Comparison of ENCODE assay signal across 19 cellular contexts in genomic region chr4:970046-970745, GRCh38. TPM values are rescaled to one million over a fixed set of nuclear protein-coding genes. Genes with fewer than 3 reads are reported as not detected.
A peak's percentile ranks its signal among the peaks of the same experiment; 100 is the strongest.
DNase-seq lines count a peak whose midpoint lies in the region; ATAC-seq lines count a peak whose summit lies in the region.
"Had no signal": no experiment of that assay in that cellular context is flagged by ENCODE, and none has a peak within 500 bp of the region (broad histone marks: within the 10 kb centered on the region; RNA-seq: fewer than 3 reads in every experiment).

No MANE protein-coding gene starts in this region.

- H3K27me3 ChIP-seq in mesendoderm (ENCODE audit: insufficient read depth, low read length, poor library complexity) (peaks cover 5% of the 10 kb centered on the region), aorta (ENCODE audit: control insufficient read depth in 1 of 2, insufficient read depth in 2 of 2, low read length in 1 of 2) (no peaks in the 10 kb centered on the region)
- H3K27me3 ChIP-seq in effector memory CD4-positive, alpha-beta T cell (replicated peaks; ENCODE audit: control insufficient read depth, insufficient read depth, low read length, poor library complexity, severe bottlenecking) = no peaks in the 10 kb centered on the region
- H3K27me3 ChIP-seq: MG63 had no signal

- ATAC-seq in stimulated activated naive CD8-positive, alpha-beta T cell treated with anti-CD3 and anti-CD28 coated beads, Interleukin-15, Interleukin-2, amounts not matched to agents 100 U/mL and 50 U/mL, for 24 hours = no peak
- ATAC-seq in aorta (ENCODE audit: low FRiP score) = no peak
- ATAC-seq: heart right ventricle had no signal

- H2BK15ac ChIP-seq in mesendoderm (replicated peaks; ENCODE audit: low read depth) = no peak overlapping the region

- H3K4me1 ChIP-seq in mesendoderm (ENCODE audit: control insufficient read depth, low read depth, low read length) = peaks cover 12% of the 10 kb centered on the region
- peaks cover 18% of the 10 kb centered on the region for H3K4me1 ChIP-seq in effector memory CD4-positive, alpha-beta T cell (ENCODE audit: control insufficient read depth, insufficient read depth, low read length, poor library complexity, severe bottlenecking)
- H3K4me1 ChIP-seq in aorta (ENCODE audit: control insufficient read depth in 1 of 2, insufficient read depth in 2 of 2, low read length in 2 of 2) = no peaks in the 10 kb centered on the region

- H3K27ac ChIP-seq in mesendoderm (ENCODE audit: low read depth, low read length) (no peak overlapping the region), aorta (ENCODE audit: low read depth in 1 of 2, low read length in 2 of 2) (no peak overlapping the region)
- no peak overlapping the region for H3K27ac ChIP-seq in effector memory CD4-positive, alpha-beta T cell (ENCODE audit: insufficient read depth, low read length, poor library complexity, severe bottlenecking)
- H3K27ac ChIP-seq: cardiac muscle cell, heart right ventricle had no signal

- no peaks in the 10 kb centered on the region for H3K79me2 ChIP-seq in mesendoderm (ENCODE audit: control insufficient read depth, insufficient read depth, low read length)

- H3K36me3 ChIP-seq in mesendoderm (ENCODE audit: control insufficient read depth, insufficient read depth, low read length) (no peaks in the 10 kb centered on the region), aorta (ENCODE audit: control insufficient read depth in 1 of 2, insufficient read depth in 2 of 2, low read length in 1 of 2) (no peaks in the 10 kb centered on the region)
- peaks cover 7% of the 10 kb centered on the region for H3K36me3 ChIP-seq in effector memory CD4-positive, alpha-beta T cell (ENCODE audit: control insufficient read depth, insufficient read depth, low read length)
- H3K36me3 ChIP-seq: cardiac muscle cell, MG63 had no signal

- H3K4me2 ChIP-seq in mesendoderm (ENCODE audit: low read length) = no peak overlapping the region

- no peak overlapping the region for H2BK120ac ChIP-seq in mesendoderm (ENCODE audit: low read depth, low read length)

- H3K79me1 ChIP-seq in mesendoderm (ENCODE audit: low read length) = no peaks in the 10 kb centered on the region

- H3K4me3 Mint-ChIP-seq in stimulated activated naive CD8-positive, alpha-beta T cell treated with anti-CD3 and anti-CD28 coated beads, Interleukin-15, Interleukin-2, amounts not matched to agents 100 ng/mL and 50 ng/mL, for 24 hours = peak overlapping the region; percentile 28
- H3K4me3 Mint-ChIP-seq: T-helper 1 cell treated with Interleukin-12 subunit alpha and Interleukin-12 subunit beta and Interleukin-4 antibody, amounts not matched to agents 30 μg/mL and 1 μg/mL, for 36 hours had no signal

- H4K8ac ChIP-seq in mesendoderm (ENCODE audit: low read depth, low read length) = no peak overlapping the region

- H3K9ac ChIP-seq in mesendoderm (ENCODE audit: low read length) = no peak overlapping the region

- intact Hi-C loops in aorta (cut with DNase I) = loop anchor here in 1 of 2 donors (5.0 kb wide), 1 partner anchor 38 kb away; the partner anchor contains the start of genes GAK and TMEM175

- no peaks in the 10 kb centered on the region for H3K27me3 Mint-ChIP-seq in stimulated activated naive CD8-positive, alpha-beta T cell treated with anti-CD3 and anti-CD28 coated beads, Interleukin-15, Interleukin-2, amounts not matched to agents 100 ng/mL and 50 ng/mL, for 24 hours
- H3K27me3 Mint-ChIP-seq: activated naive CD8-positive, alpha-beta T cell treated with anti-CD3 and anti-CD28 coated beads, Interleukin-2, amount 10 ng/mL, durations not matched to agents 7 days and 5 days had no signal

- DNase-seq in stimulated activated naive CD8-positive, alpha-beta T cell treated with anti-CD3 and anti-CD28 coated beads, Interleukin-15, Interleukin-2, amounts not matched to agents 100 U/mL and 50 U/mL, for 24 hours = no peak
- DNase-seq in activated gamma-delta T cell treated with Interleukin-2 at 50 U/mL for 16 hours (peak; percentile 69), mesendoderm (peak; percentile 72), aorta (no peak), NCI-H1092 treated with DMSO at 0.1 percent for 48 hours (lab: John Stamatoyannopoulos, UW) (no peak), kidney glomerular epithelial cell (lab: John Stamatoyannopoulos, UW) (no peak)
- DNase-seq in effector memory CD4-positive, alpha-beta T cell = no peak
- DNase-seq: activated naive CD8-positive, alpha-beta T cell treated with anti-CD3 and anti-CD28 coated beads, Interleukin-2, amount 10 ng/mL, durations not matched to agents 7 days and 5 days; COR-L47; heart right ventricle; mammary epithelial cell; MG63; NCI-H1694 treated with DMSO at 0.1 percent for 48 hours; NCI-H345; retina; SIG-M5 had no signal

- no peak overlapping the region for H3K27ac Mint-ChIP-seq in stimulated activated naive CD8-positive, alpha-beta T cell treated with anti-CD3 and anti-CD28 coated beads, Interleukin-15, Interleukin-2, amounts not matched to agents 100 ng/mL and 50 ng/mL, for 24 hours
- H3K27ac Mint-ChIP-seq: activated naive CD8-positive, alpha-beta T cell treated with anti-CD3 and anti-CD28 coated beads, Interleukin-2, amount 10 ng/mL, durations not matched to agents 7 days and 5 days; T-helper 1 cell treated with Interleukin-12 subunit alpha and Interleukin-12 subunit beta and Interleukin-4 antibody, amounts not matched to agents 30 μg/mL and 1 μg/mL, for 36 hours had no signal

- no peaks in the 10 kb centered on the region for H3K36me3 Mint-ChIP-seq in stimulated activated naive CD8-positive, alpha-beta T cell treated with anti-CD3 and anti-CD28 coated beads, Interleukin-15, Interleukin-2, amounts not matched to agents 100 ng/mL and 50 ng/mL, for 24 hours (ENCODE audit: low read depth)

- no peak overlapping the region for H4K5ac ChIP-seq in mesendoderm (ENCODE audit: low read length)

- H3K9me3 Mint-ChIP-seq in stimulated activated naive CD8-positive, alpha-beta T cell treated with anti-CD3 and anti-CD28 coated beads, Interleukin-15, Interleukin-2, amounts not matched to agents 100 ng/mL and 50 ng/mL, for 24 hours = no peaks in the 10 kb centered on the region
- H3K9me3 Mint-ChIP-seq: activated naive CD8-positive, alpha-beta T cell treated with anti-CD3 and anti-CD28 coated beads, Interleukin-2, amount 10 ng/mL, durations not matched to agents 7 days and 5 days; T-helper 1 cell treated with Interleukin-12 subunit alpha and Interleukin-12 subunit beta and Interleukin-4 antibody, amounts not matched to agents 30 μg/mL and 1 μg/mL, for 36 hours had no signal

- H2AK5ac ChIP-seq in mesendoderm (ENCODE audit: low read length) = no peak overlapping the region

- H3K18ac ChIP-seq in mesendoderm (ENCODE audit: low read length) = no peak overlapping the region

- peaks cover 11% of the 10 kb centered on the region for H3K4me1 Mint-ChIP-seq in stimulated activated naive CD8-positive, alpha-beta T cell treated with anti-CD3 and anti-CD28 coated beads, Interleukin-15, Interleukin-2, amounts not matched to agents 100 ng/mL and 50 ng/mL, for 24 hours (ENCODE audit: low read depth)

- H3K9me3 ChIP-seq in effector memory CD4-positive, alpha-beta T cell (ENCODE audit: control insufficient read depth, low read length) = no peaks in the 10 kb centered on the region
- no peaks in the 10 kb centered on the region for H3K9me3 ChIP-seq in aorta (ENCODE audit: control insufficient read depth, low read length)
- H3K9me3 ChIP-seq: heart right ventricle, MG63 had no signal

- H3K23ac ChIP-seq in mesendoderm (ENCODE audit: low read length) = no peak overlapping the region

- H2BK5ac ChIP-seq in mesendoderm (ENCODE audit: low read length) = no peak overlapping the region

- WGBS in mesendoderm (ENCODE audit: extremely low coverage, insufficient coverage, low lambda C conversion rate) = no CpG with 5 or more reads among the region's 25 CpGs
- WGBS in aorta, 2 donors = 89 to 94% methylated on average over 20 to 25 of the region's 25 CpGs

- H3K4ac ChIP-seq in mesendoderm (ENCODE audit: low read depth, low read length) = no peak overlapping the region

- no peak overlapping the region for H3K56ac ChIP-seq in mesendoderm (ENCODE audit: low read length)

- H3K4me3 ChIP-seq in mesendoderm (ENCODE audit: low read length) (no peak overlapping the region), aorta (ENCODE audit: low read length in 2 of 2) (no peak overlapping the region)
- no peak overlapping the region for H3K4me3 ChIP-seq in effector memory CD4-positive, alpha-beta T cell (ENCODE audit: insufficient read depth, low read depth, low read length, poor library complexity, severe bottlenecking)
- H3K4me3 ChIP-seq: cardiac muscle cell, heart right ventricle, MG63 had no signal

RNA-seq across cellular contexts. Expression of gene DGKQ, which starts 3.2 kb away (rescaled TPM):
- 1.9 TPM for polyA plus RNA-seq in mesendoderm (2013, experiment 1 of 2)
- 1.7 TPM for polyA plus RNA-seq in mesendoderm (2013, experiment 2 of 2)
- total RNA-seq in aorta = 10 to 100 TPM; 11.2 to 14.2 TPM
- 10 to 100 TPM in 1 of 2 donors, 1 to 10 TPM in 1; 5.4 to 13.4 TPM for polyA plus RNA-seq in aorta

RNA-seq across cellular contexts. Expression of gene IDUA, which starts 16.6 kb away (rescaled TPM):
- polyA plus RNA-seq in mesendoderm (2013, experiment 1 of 2) = 0.35 TPM
- polyA plus RNA-seq in mesendoderm (2013, experiment 2 of 2) = 0.21 TPM
- total RNA-seq in aorta = 10 to 100 TPM; 27.5 to 44.2 TPM
- 10 to 100 TPM in 1 of 2 donors, 1 to 10 TPM in 1; 5.9 to 42.5 TPM for polyA plus RNA-seq in aorta

RNA-seq across cellular contexts. Expression of gene SLC26A1, which starts 23.0 kb away (rescaled TPM):
- 0.01 TPM for polyA plus RNA-seq in mesendoderm (2013, experiment 1 of 2)
- polyA plus RNA-seq in mesendoderm (2013, experiment 2 of 2) = 0.01 TPM
- total RNA-seq in aorta = under 1 TPM in 1 of 2 donors, not detected in 1; 0.45 TPM
- under 1 TPM; 0.38 to 0.87 TPM for polyA plus RNA-seq in aorta
- total RNA-seq: mammary epithelial cell had no signal
- polyA plus RNA-seq: mammary epithelial cell had no signal

RNA-seq across cellular contexts. Expression of gene TMEM175, which starts 37.9 kb away (rescaled TPM):
- polyA plus RNA-seq in mesendoderm (2013, experiment 1 of 2) = 3.8 TPM
- 3.0 TPM for polyA plus RNA-seq in mesendoderm (2013, experiment 2 of 2)
- 10 to 100 TPM; 17.4 to 26.0 TPM for total RNA-seq in aorta
- polyA plus RNA-seq in aorta = 10 to 100 TPM; 35.2 to 81.3 TPM

RNA-seq across cellular contexts. Expression of gene GAK, which starts 38.1 kb away (rescaled TPM):
- 50.4 TPM for polyA plus RNA-seq in mesendoderm (2013, experiment 1 of 2)
- 48.6 TPM for polyA plus RNA-seq in mesendoderm (2013, experiment 2 of 2)
- 10 to 100 TPM; 90.8 to 98.0 TPM for total RNA-seq in aorta
- 100 to 1,000 TPM in 1 of 2 donors, 10 to 100 TPM in 1; 52.0 to 300 TPM for polyA plus RNA-seq in aorta

Comparison
In these comparisons a context has a peak if more than half of its experiments do, and no peak if none do; other contexts are left out.
1. DNase-seq: peak in activated gamma-delta T cell treated with Interleukin-2 at 50 U/mL for 16 hours (single experiment) and mesendoderm (single experiment); none in stimulated activated naive CD8-positive, alpha-beta T cell treated with anti-CD3 and anti-CD28 coated beads, Interleukin-15, Interleukin-2, amounts not matched to agents 100 U/mL and 50 U/mL, for 24 hours (single experiment), effector memory CD4-positive, alpha-beta T cell (0 of 3), aorta (0 of 2), NCI-H1092 treated with DMSO at 0.1 percent for 48 hours (single experiment) and kidney glomerular epithelial cell (single experiment).